ENCODE assay signal across 19 cellular contexts in genomic region chr16:11302977-11303376, GRCh38. TPM values are rescaled to one million over a fixed set of nuclear protein-coding genes. Genes with fewer than 3 reads are reported as not detected.
DNase-seq lines count a peak whose midpoint lies in the region; ATAC-seq and TF ChIP-seq lines count a peak whose summit lies in the region.
"Had no signal": no experiment of that assay in that cellular context is flagged by ENCODE, and none has a peak within 500 bp of the region (broad histone marks: within the 10 kb centered on the region; RNA-seq: fewer than 3 reads in every experiment).

No MANE protein-coding gene starts in this region.

- ATAC-seq in lung (ENCODE audit: insufficient read depth, low FRiP score): no peak
- ATAC-seq: left ventricle myocardium superior, Panc1 had no signal

- DNase-seq in DMS153 (lab: John Stamatoyannopoulos, UW): peak; percentile 77
- peak; percentile 89 for DNase-seq in NCI-H1105 (lab: John Stamatoyannopoulos, UW)
- DNase-seq in OCI-LY7 (ENCODE audit: low spot score): no peak
- peak; percentile 55 for DNase-seq in lung (ENCODE audit: low spot score)
- no peak for DNase-seq in coronary artery (ENCODE audit: low spot score)
- DNase-seq in T-helper 1 cell: no peak
- DNase-seq in head of caudate nucleus: no peak
- DNase-seq in suprapubic skin (ENCODE audit: low spot score in 2 of 2): no peak
- DNase-seq: activated CD4-positive, alpha-beta T cell treated with anti-CD3 and anti-CD28 coated beads, Interleukin-2, amount 10 ng/mL, durations not matched to agents 24 days and 14 days; HFFc6; left ventricle myocardium superior; sigmoid colon; stimulated activated naive CD4-positive, alpha-beta T cell treated with Interleukin-2 at 50 U/mL for 16 hours; T-helper 2 cell had no signal

- WGBS in lung, 2 donors: 62 to 63% methylated on average over 4 of the region's 4 CpGs
- 51% methylated on average over 4 of the region's 4 CpGs for WGBS in suprapubic skin

- CTCF ChIA-PET in OCI-LY7 (lab: Charles Lee; ENCODE audit: unreplicated experiment): no interaction called here

- peak overlapping the region; percentile 17; the same call in 1 of the 2 replicates for H2AFZ ChIP-seq in OCI-LY7 (ENCODE audit: low read length)

- no peaks in the 10 kb centered on the region for H3K27me3 ChIP-seq in lung (ENCODE audit: control insufficient read depth, insufficient read depth)
- no peaks in the 10 kb centered on the region for H3K27me3 ChIP-seq in suprapubic skin
- H3K27me3 ChIP-seq: sigmoid colon had no signal

- peaks cover 11% of the 10 kb centered on the region for H3K9me3 ChIP-seq in OCI-LY7 (ENCODE audit: low read length)
- H3K9me3 ChIP-seq in lung (ENCODE audit: control insufficient read depth in 2 of 2, insufficient read depth in 1 of 2, low read length in 1 of 2): no peaks in the 10 kb centered on the region
- no peaks in the 10 kb centered on the region for H3K9me3 ChIP-seq in suprapubic skin
- H3K9me3 ChIP-seq: sigmoid colon had no signal

- H3K9me2 ChIP-seq in OCI-LY7 (ENCODE audit: insufficient read depth, low read length): no peaks in the 10 kb centered on the region

- intact Hi-C loops in OCI-LY7 (cut with micrococcal nuclease; ENCODE audit: unreplicated experiment): no loop called here
- intact Hi-C loops in head of caudate nucleus (cut with DNase I): no loop called here

- H3K4me1 ChIP-seq in OCI-LY7 (ENCODE audit: insufficient read depth, low read length, poor library complexity, severe bottlenecking) (peaks cover 79% of the 10 kb centered on the region), lung (ENCODE audit: control insufficient read depth in 2 of 2, insufficient read depth in 2 of 2, low read length in 2 of 2) (peaks cover 0 to 5% of the 10 kb centered on the region in 2 donors), suprapubic skin (peaks cover 7% of the 10 kb centered on the region)

- H3K79me2 ChIP-seq in OCI-LY7 (ENCODE audit: insufficient read depth, low read depth, low read length): no peaks in the 10 kb centered on the region

- H3K27ac ChIP-seq in OCI-LY7 (ENCODE audit: low read depth, low read length, poor library complexity, severe bottlenecking): peak overlapping the region; percentile 18
- peak overlapping the region in 1 of 2 donors; percentile 69 for H3K27ac ChIP-seq in lung (ENCODE audit: low read depth in 1 of 2, low read length in 1 of 2)
- no peak overlapping the region for H3K27ac ChIP-seq in coronary artery
- no peak overlapping the region for H3K27ac ChIP-seq in suprapubic skin
- H3K27ac ChIP-seq: BLaER1 treated with 17β-estradiol and CSF1 and Interleukin-3, amounts not matched to agents 10 nM and 100 nM; sigmoid colon had no signal

- BruUV-seq in OCI-LY7 (replicated peaks; lab: Mats Ljungman, UMichigan): no TSS peak

- TF ChIP-seq POLR2A in suprapubic skin (IDR thresholded peaks at IDR 0.05): no peak

- H3K4me3 ChIP-seq in OCI-LY7 (ENCODE audit: low read depth, low read length, poor library complexity, severe bottlenecking) (no peak overlapping the region), lung (no peak overlapping the region), coronary artery (no peak overlapping the region), suprapubic skin (no peak overlapping the region)
- H3K4me3 ChIP-seq: BLaER1 treated with 17β-estradiol and CSF1 and Interleukin-3, amounts not matched to agents 10 nM and 100 nM; sigmoid colon had no signal

- no peaks in the 10 kb centered on the region; the same call in 1 of the 2 replicates for H3K36me3 ChIP-seq in OCI-LY7 (ENCODE audit: insufficient read depth, low read length)
- H3K36me3 ChIP-seq in lung (ENCODE audit: control insufficient read depth in 2 of 2, insufficient read depth in 2 of 2, low read length in 2 of 2): no peaks in the 10 kb centered on the region
- H3K36me3 ChIP-seq in suprapubic skin: no peaks in the 10 kb centered on the region
- H3K36me3 ChIP-seq: BLaER1 treated with 17β-estradiol and CSF1 and Interleukin-3, amounts not matched to agents 10 nM and 100 nM; sigmoid colon had no signal

- POLR2A ChIA-PET in OCI-LY7 (lab: Charles Lee): no interaction called here

- H4K20me1 ChIP-seq in OCI-LY7 (ENCODE audit: insufficient read depth, low read length): no peaks in the 10 kb centered on the region

- peak overlapping the region; percentile 16; the same call in 1 of the 2 replicates for H3K4me2 ChIP-seq in OCI-LY7 (ENCODE audit: low read length)

- no peak for TF ChIP-seq CTCF in OCI-LY7 (conservative IDR thresholded peaks at IDR 0.05; ENCODE audit: low read length)
- TF ChIP-seq CTCF in lung (IDR thresholded peaks at IDR 0.05; ENCODE audit: control extremely low read depth, extremely low read depth): no peak
- TF ChIP-seq CTCF in coronary artery (IDR thresholded peaks at IDR 0.05): no peak
- no peak for TF ChIP-seq CTCF in suprapubic skin (IDR thresholded peaks at IDR 0.05)

- TF ChIP-seq EP300 in suprapubic skin (IDR thresholded peaks at IDR 0.05): no peak

RNA-seq across cellular contexts. Expression of gene PRM1, which starts 21.8 kb away (rescaled TPM):
- not detected in 2 replicates for total RNA-seq in OCI-LY7 (2014; rRNA removed; shearing (Covaris generic))
- total RNA-seq in OCI-LY7 (2022): not detected in 2 replicates
- total RNA-seq in lung: not detected
- not detected for polyA plus RNA-seq in lung
- not detected for total RNA-seq in suprapubic skin
- total RNA-seq: activated CD4-positive, alpha-beta T cell treated with anti-CD3 and anti-CD28 coated beads, Interleukin-2, amount 10 ng/mL, durations not matched to agents 24 days and 14 days; dermis microvascular lymphatic vessel endothelial cell; HFFc6; HT1080; left ventricle myocardium superior; sigmoid colon had no signal
- polyA plus RNA-seq: neural cell, sigmoid colon had no signal

RNA-seq across cellular contexts. Expression of gene PRM2, which starts 26.7 kb away (rescaled TPM):
- not detected in 2 replicates for total RNA-seq in OCI-LY7 (2014; rRNA removed; shearing (Covaris generic))
- total RNA-seq in OCI-LY7 (2022) (not detected in 2 replicates), lung (not detected), suprapubic skin (not detected)
- not detected for polyA plus RNA-seq in lung
- total RNA-seq: activated CD4-positive, alpha-beta T cell treated with anti-CD3 and anti-CD28 coated beads, Interleukin-2, amount 10 ng/mL, durations not matched to agents 24 days and 14 days; dermis microvascular lymphatic vessel endothelial cell; HFFc6; HT1080; left ventricle myocardium superior; sigmoid colon had no signal
- polyA plus RNA-seq: neural cell, sigmoid colon had no signal

RNA-seq across cellular contexts. Expression of gene PRM3, which starts 29.5 kb away (rescaled TPM):
- not detected in 2 replicates for total RNA-seq in OCI-LY7 (2014; rRNA removed; shearing (Covaris generic))
- total RNA-seq in OCI-LY7 (2022): not detected in 2 replicates
- not detected for total RNA-seq in lung
- not detected for polyA plus RNA-seq in lung
- total RNA-seq in suprapubic skin: not detected
- total RNA-seq: activated CD4-positive, alpha-beta T cell treated with anti-CD3 and anti-CD28 coated beads, Interleukin-2, amount 10 ng/mL, durations not matched to agents 24 days and 14 days; dermis microvascular lymphatic vessel endothelial cell; HFFc6; HT1080; left ventricle myocardium superior; sigmoid colon had no signal
- polyA plus RNA-seq: neural cell, sigmoid colon had no signal

RNA-seq across cellular contexts. Expression of gene TNP2, which starts 33.9 kb away (rescaled TPM):
- not detected in 2 replicates for total RNA-seq in OCI-LY7 (2014; rRNA removed; shearing (Covaris generic))
- total RNA-seq in OCI-LY7 (2022): not detected in 2 replicates
- total RNA-seq in lung: not detected
- polyA plus RNA-seq in lung: not detected
- total RNA-seq in suprapubic skin: not detected
- total RNA-seq: activated CD4-positive, alpha-beta T cell treated with anti-CD3 and anti-CD28 coated beads, Interleukin-2, amount 10 ng/mL, durations not matched to agents 24 days and 14 days; dermis microvascular lymphatic vessel endothelial cell; HFFc6; HT1080; left ventricle myocardium superior; sigmoid colon had no signal
- polyA plus RNA-seq: neural cell, sigmoid colon had no signal

RNA-seq across cellular contexts. Expression of gene RMI2, which starts 42.3 kb away (rescaled TPM):
- total RNA-seq in OCI-LY7 (2014; rRNA removed; shearing (Covaris generic)): 60.4 and 84.5 TPM in 2 replicates
- 126 and 157 TPM in 2 replicates for total RNA-seq in OCI-LY7 (2022)
- total RNA-seq in lung: 1 to 10 TPM; 4.4 to 4.6 TPM
- 1 to 10 TPM; 2.5 to 7.2 TPM for polyA plus RNA-seq in lung
- 1 to 10 TPM; 2.7 to 7.7 (median 6.4) TPM for total RNA-seq in suprapubic skin

Comparison
In these comparisons a context has a peak if more than half of its experiments do, and no peak if none do; other contexts are left out.
1. DNase-seq: peak in DMS153 (single experiment), NCI-H1105 (single experiment) and lung (single experiment); none in OCI-LY7 (single experiment), coronary artery (single experiment), T-helper 1 cell (0 of 5), head of caudate nucleus (0 of 42) and suprapubic skin (0 of 2).